ENCODE assay signal across 8 cellular contexts in the genomic region with DNA sequence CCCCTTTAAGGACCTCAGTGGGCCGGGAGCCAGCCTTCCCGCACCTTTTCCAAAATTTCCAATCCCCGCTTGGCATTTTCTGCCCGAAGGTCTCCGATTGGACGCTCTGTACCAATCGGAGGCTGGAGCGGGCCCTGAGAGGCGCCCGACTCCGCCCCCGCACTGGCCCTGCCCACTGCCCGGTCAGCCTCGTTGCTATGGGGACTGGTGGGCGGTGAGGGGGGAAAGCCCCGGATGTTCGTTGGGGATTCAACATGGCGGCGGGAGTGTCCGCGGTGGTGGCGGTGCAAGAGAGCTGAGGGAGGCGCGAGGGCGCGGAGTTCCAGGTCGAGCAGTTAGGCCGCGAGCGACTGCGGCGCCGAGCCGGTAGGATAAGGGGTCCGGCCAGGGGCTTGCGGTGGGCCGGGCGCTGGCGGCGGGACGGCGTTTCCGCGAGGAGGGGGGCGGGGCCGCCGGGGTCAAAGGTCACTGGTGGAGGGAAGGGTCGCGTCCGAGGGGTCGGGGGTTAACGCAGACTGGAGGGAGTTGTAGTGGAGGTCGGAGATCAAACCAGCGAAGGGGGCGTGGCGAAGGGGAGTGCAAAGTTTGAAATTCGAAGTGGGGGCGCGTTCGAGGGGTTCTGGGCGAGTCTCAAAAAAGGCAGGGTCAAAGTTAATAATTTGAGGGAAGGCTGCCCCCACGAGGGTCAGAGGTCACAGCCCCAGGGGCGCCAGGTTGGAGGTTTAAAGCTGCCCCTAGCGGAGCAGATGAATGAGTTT.
DNase-seq lines count a peak whose midpoint lies in the region; ATAC-seq lines count a peak whose summit lies in the region.

A gene (plus strand): TSS at position 233 of the 758 bp plus-strand sequence. CDS start 43,768 bp downstream, outside the sequence.

- peak; percentile 98 for DNase-seq in Ammon's horn (ENCODE audit: low spot score)
- DNase-seq in GM19238 (ENCODE audit: insufficient read length, low spot score) = peak; percentile 99
- DNase-seq in NCI-H524 treated with DMSO at 0.1 percent for 48 hours (lab: John Stamatoyannopoulos, UW) = peak; percentile 93
- DNase-seq in activated CD4-positive, alpha-beta T cell treated with anti-CD3 and anti-CD28 coated beads for 4 hours = peak; percentile 95 to 96
- DNase-seq in kidney glomerular epithelial cell (lab: John Stamatoyannopoulos, UW) = peak; percentile 98
- peak; percentile 86 to 95 for DNase-seq in stimulated activated CD4-positive, alpha-beta T cell treated with anti-CD3 and anti-CD28 coated beads, Interleukin-1b, Interleukin-23, amount 100 ng/mL, for 1 hour (ENCODE audit: low read depth in 2 of 2)

- ATAC-seq in HG03442 (IDR thresholded peaks at IDR 0.05; ENCODE audit: unreplicated experiment) = peak; percentile 88

- H3K27ac ChIP-seq in cingulate gyrus (ENCODE audit: low read depth, low read length) = peak within 1 kb of the TSS; percentile 91

Comparison
In these comparisons a context has a peak if more than half of its experiments do, and no peak if none do; other contexts are left out.
1. Peak in every context shown above with its lines: DNase-seq, ATAC-seq and H3K27ac ChIP-seq.